ENCODE assay signal across 16 cellular contexts in the genomic region with DNA sequence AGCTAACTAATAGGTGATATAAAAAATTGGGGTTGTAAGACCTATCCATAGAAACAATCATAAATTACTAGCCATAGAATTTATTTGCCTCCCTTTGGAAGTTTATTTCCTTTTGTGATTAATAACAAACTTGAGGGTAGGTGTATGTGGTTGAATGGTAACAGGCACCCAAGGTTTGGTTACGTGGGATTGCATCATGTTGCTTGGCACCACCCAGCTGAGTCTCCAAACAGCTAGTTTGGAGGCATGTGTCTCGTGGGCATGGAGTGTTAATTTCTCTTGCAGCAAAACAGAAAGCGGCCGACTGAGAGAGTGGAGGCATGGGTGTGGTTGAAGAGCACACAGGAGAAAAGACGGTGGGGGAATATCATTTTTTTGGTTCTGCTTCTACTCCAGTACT.
"Had no signal": no experiment of that assay in that cellular context is flagged by ENCODE, and none has a peak within 500 bp of the region (broad histone marks: within the 10 kb centered on the region; RNA-seq: fewer than 3 reads in every experiment).

No MANE protein-coding gene starts in this region.

- H3K27me3 ChIP-seq: cardiac muscle cell, foreskin keratinocyte, transverse colon had no signal

- DNase-seq: activated CD4-positive, alpha-beta memory T cell treated with anti-CD3 and anti-CD28 coated beads, Interleukin-2, amount 10 ng/mL, durations not matched to agents 7 days and 5 days; activated naive CD4-positive, alpha-beta T cell treated with anti-CD3 and anti-CD28 coated beads for 36 hours; foreskin keratinocyte; left cardiac atrium; mucosa of descending colon; naive thymus-derived CD8-positive, alpha-beta T cell; right cardiac atrium; small intestine; substantia nigra; transverse colon had no signal

- H3K27me3 Mint-ChIP-seq: activated CD4-positive, alpha-beta memory T cell treated with anti-CD3 and anti-CD28 coated beads, Interleukin-2, amount 10 ng/mL, durations not matched to agents 7 days and 5 days; stimulated activated memory B cell treated with anti-CD40 and anti-IgM and Interleukin-4, amounts not matched to agents 10 μg/mL and 1 μg/mL and 100 μg/mL, for 72 hours had no signal

- H3K27ac ChIP-seq: cardiac muscle cell, foreskin keratinocyte, transverse colon had no signal

- H3K36me3 Mint-ChIP-seq: naive thymus-derived CD8-positive, alpha-beta T cell; stimulated activated memory B cell treated with anti-CD40 and anti-IgM and Interleukin-4, amounts not matched to agents 10 μg/mL and 1 μg/mL and 100 μg/mL, for 72 hours had no signal

- H3K4me1 Mint-ChIP-seq: activated CD4-positive, alpha-beta memory T cell treated with anti-CD3 and anti-CD28 coated beads, Interleukin-2, amount 10 ng/mL, durations not matched to agents 7 days and 5 days; activated T-helper 17 cell treated with anti-CD3 and anti-CD28 coated beads, Interleukin-2, amount 50 U/mL, for 72 hours; stimulated activated memory B cell treated with anti-CD40 and anti-IgM and Interleukin-4, amounts not matched to agents 10 μg/mL and 1 μg/mL and 100 μg/mL, for 72 hours had no signal

- H3K4me3 Mint-ChIP-seq: activated CD4-positive, alpha-beta memory T cell treated with anti-CD3 and anti-CD28 coated beads, Interleukin-2, amount 10 ng/mL, durations not matched to agents 7 days and 5 days; activated naive CD4-positive, alpha-beta T cell treated with anti-CD3 and anti-CD28 coated beads for 36 hours; activated T-helper 17 cell treated with anti-CD3 and anti-CD28 coated beads, Interleukin-2, amount 50 U/mL, for 72 hours; naive thymus-derived CD8-positive, alpha-beta T cell; stimulated activated memory B cell treated with anti-CD40 and anti-IgM and Interleukin-4, amounts not matched to agents 10 μg/mL and 1 μg/mL and 100 μg/mL, for 72 hours; T-helper 2 cell treated with Interferon-gamma antibody and Interleukin-4, amounts not matched to agents 5 μg/mL and 100 μg/mL, for 36 hours had no signal

- ATAC-seq: activated CD4-positive, CD25-positive, alpha-beta regulatory T cell treated with anti-CD3 and anti-CD28 coated beads, Interleukin-2, amount 50 U/mL, for 24 hours; activated T-helper 17 cell treated with anti-CD3 and anti-CD28 coated beads, Interleukin-2, amount 50 U/mL, for 72 hours; foreskin keratinocyte; left cardiac atrium; mucosa of descending colon; naive thymus-derived CD8-positive, alpha-beta T cell; right cardiac atrium; stimulated activated memory B cell treated with anti-CD40 and anti-IgM and Interleukin-4, amounts not matched to agents 10 μg/mL and 1 μg/mL and 100 μg/mL, for 72 hours had no signal

- H3K4me3 ChIP-seq: cardiac muscle cell, lung, mucosa of descending colon, transverse colon had no signal

- H3K27ac Mint-ChIP-seq: activated CD4-positive, alpha-beta memory T cell treated with anti-CD3 and anti-CD28 coated beads, Interleukin-2, amount 10 ng/mL, durations not matched to agents 7 days and 5 days; activated naive CD4-positive, alpha-beta T cell treated with anti-CD3 and anti-CD28 coated beads for 36 hours; activated T-helper 17 cell treated with anti-CD3 and anti-CD28 coated beads, Interleukin-2, amount 50 U/mL, for 72 hours; naive thymus-derived CD8-positive, alpha-beta T cell; stimulated activated memory B cell treated with anti-CD40 and anti-IgM and Interleukin-4, amounts not matched to agents 10 μg/mL and 1 μg/mL and 100 μg/mL, for 72 hours; T-helper 2 cell treated with Interferon-gamma antibody and Interleukin-4, amounts not matched to agents 5 μg/mL and 100 μg/mL, for 36 hours had no signal

- H3K4me1 ChIP-seq: transverse colon had no signal

- H3K9me3 Mint-ChIP-seq: activated CD4-positive, alpha-beta memory T cell treated with anti-CD3 and anti-CD28 coated beads, Interleukin-2, amount 10 ng/mL, durations not matched to agents 7 days and 5 days; activated naive CD4-positive, alpha-beta T cell treated with anti-CD3 and anti-CD28 coated beads for 36 hours; activated T-helper 17 cell treated with anti-CD3 and anti-CD28 coated beads, Interleukin-2, amount 50 U/mL, for 72 hours had no signal

- H3K9me3 ChIP-seq: mucosa of descending colon, transverse colon had no signal

- H3K36me3 ChIP-seq: cardiac muscle cell, transverse colon had no signal
